ENCODE assay signal across 10 cellular contexts in the genomic region with DNA sequence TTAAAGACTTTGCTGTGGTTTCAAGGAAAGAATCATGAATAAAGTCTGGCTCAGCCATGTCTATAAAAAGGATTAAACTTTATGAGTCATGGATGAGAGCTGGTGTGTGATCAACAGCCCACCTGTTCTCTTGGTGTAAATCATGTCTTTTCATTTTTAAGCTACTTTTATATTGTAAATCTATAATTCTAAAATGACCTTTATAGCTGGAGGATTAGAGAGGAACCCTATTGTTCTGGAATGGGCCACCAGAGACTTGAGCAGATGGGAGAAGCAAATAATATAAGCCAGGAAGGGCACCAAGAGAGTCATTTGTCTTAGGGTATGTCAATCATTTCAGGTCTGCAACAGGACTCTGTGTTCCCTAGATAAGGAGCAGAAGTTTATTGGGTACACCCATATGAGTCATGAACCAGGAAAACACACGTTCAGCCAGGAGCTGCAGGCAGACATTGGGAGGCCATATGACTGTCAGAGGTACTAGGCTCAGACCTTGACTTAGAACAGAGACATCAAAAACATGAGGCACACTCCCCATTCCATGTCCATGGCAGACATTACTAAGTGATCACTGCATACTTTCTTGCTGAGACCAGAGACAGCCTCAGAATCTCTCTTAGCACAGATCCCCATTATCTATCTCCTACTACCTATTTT. TPM values are rescaled to one million over a fixed set of nuclear protein-coding genes. Genes with fewer than 3 reads are reported as not detected.
DNase-seq lines count a peak whose midpoint lies in the region; ATAC-seq and TF ChIP-seq lines count a peak whose summit lies in the region.
"Had no signal": no experiment of that assay in that cellular context is flagged by ENCODE, and none has a peak within 500 bp of the region (broad histone marks: within the 10 kb centered on the region; RNA-seq: fewer than 3 reads in every experiment).

No MANE protein-coding gene starts in this region.

- peak overlapping the region; percentile 6; the same call in 1 of the 2 replicates for H3K27ac ChIP-seq in ACC112 (ENCODE audit: low read depth, low read length)
- H3K27ac ChIP-seq in adrenal gland: no peak overlapping the region
- H3K27ac ChIP-seq: esophagus muscularis mucosa had no signal

- H3K4me3 ChIP-seq in ACC112 (ENCODE audit: low read depth, low read length) (no peak overlapping the region), adrenal gland (no peak overlapping the region), kidney epithelial cell (ENCODE audit: low read depth, low read length) (no peak overlapping the region)
- H3K4me3 ChIP-seq: esophagus muscularis mucosa had no signal

- peak; percentile 75 for DNase-seq in HT1080 (ENCODE audit: low read depth)
- peak; percentile 21 to 56 (median 33) for DNase-seq in adrenal gland
- peak; percentile 47 for DNase-seq in kidney epithelial cell (ENCODE audit: low read depth)
- DNase-seq: CD4-positive, CD25-positive, alpha-beta regulatory T cell had no signal

- TF ChIP-seq CTCF in adrenal gland (IDR thresholded peaks at IDR 0.05): no peak
- no peak for TF ChIP-seq CTCF in kidney epithelial cell (IDR thresholded peaks at IDR 0.05; ENCODE audit: insufficient read depth, low read length, poor library complexity, severe bottlenecking)

- TF ChIP-seq POLR2A in adrenal gland (IDR thresholded peaks at IDR 0.05): no peak

- H3K36me3 ChIP-seq in ACC112 (ENCODE audit: insufficient read depth, low read length) (no peaks in the 10 kb centered on the region), adrenal gland (replicated peaks in 1 of 2) (no peaks in the 10 kb centered on the region), kidney epithelial cell (ENCODE audit: control insufficient read depth, insufficient read depth, low read length) (no peaks in the 10 kb centered on the region)
- H3K36me3 ChIP-seq: esophagus muscularis mucosa had no signal

- H3K27me3 ChIP-seq in ACC112 (ENCODE audit: insufficient read depth, low read length) (no peaks in the 10 kb centered on the region; the same call in 1 of the 2 replicates), adrenal gland (no peaks in the 10 kb centered on the region), kidney epithelial cell (ENCODE audit: control insufficient read depth, insufficient read depth, low read length) (no peaks in the 10 kb centered on the region)
- H3K27me3 ChIP-seq: esophagus muscularis mucosa had no signal

- H3K4me1 ChIP-seq in ACC112 (ENCODE audit: control insufficient read depth, insufficient read depth, low read length, unreplicated experiment) (peaks cover 21% of the 10 kb centered on the region), adrenal gland (replicated peaks in 1 of 2) (no peaks in the 10 kb centered on the region)

- WGBS in adrenal gland, 4 donors: 0 to 50% (median 5%) methylated on average over 1 of the region's 1 CpG

- intact Hi-C loops in adrenal gland (cut with DNase I): no loop called here

- H2AFZ ChIP-seq in ACC112 (ENCODE audit: low read length, unreplicated experiment): no peak overlapping the region

- ATAC-seq in GM19351 (IDR thresholded peaks at IDR 0.05; ENCODE audit: unreplicated experiment) (no peak), HG03469 (IDR thresholded peaks at IDR 0.05; ENCODE audit: unreplicated experiment) (no peak), HG03135 (IDR thresholded peaks at IDR 0.05; ENCODE audit: unreplicated experiment) (no peak), GM21447 (IDR thresholded peaks at IDR 0.05; ENCODE audit: unreplicated experiment) (no peak)

- no peaks in the 10 kb centered on the region for H3K9me3 ChIP-seq in adrenal gland (replicated peaks in 1 of 3)
- H3K9me3 ChIP-seq: esophagus muscularis mucosa had no signal

- no peaks in the 10 kb centered on the region for H3K79me2 ChIP-seq in ACC112 (ENCODE audit: control insufficient read depth, insufficient read depth, low read length, unreplicated experiment)

RNA-seq across cellular contexts. Expression of a gene that starts 49.3 kb away (rescaled TPM):
- total RNA-seq in HT1080 (2014; rRNA removed; shearing (Covaris generic)): 152 and 167 TPM in 2 replicates
- polyA plus RNA-seq in HT1080 (2015; cell fraction: cytosol; rRNA removed): 167 TPM in 2 replicates
- polyA plus RNA-seq in HT1080 (2015; cell fraction: nucleus; rRNA removed): 93.3 and 95.1 TPM in 2 replicates
- total RNA-seq in adrenal gland: 100 to 1,000 TPM in 7 of 8 donors, 10 to 100 TPM in 1; 84.0 to 190 (median 118) TPM
- polyA plus RNA-seq in adrenal gland: 100 to 1,000 TPM in 2 of 3 donors, 10 to 100 TPM in 1; 96.8 to 297 (median 177) TPM
- 83.2 and 123 TPM in 2 replicates for total RNA-seq in kidney epithelial cell
